1 cellular context compared by ENCODE assay signal in genomic region chr10:805635-806305, GRCh38.
TF ChIP-seq lines count a peak whose summit lies in the region.

No MANE protein-coding gene starts in this region.

TF ChIP-seq in H1, 55 proteins besides CTCF, POLR2A, EP300 and RAD21:
- TF ChIP-seq POLR2AphosphoS5 (IDR thresholded peaks at IDR 0.05; ENCODE audit: low read depth, low read length) (0 out of 2 replicates have a peak, but pooled peaks have one; percentile 9), HDAC6 (IDR thresholded peaks at IDR 0.05; ENCODE audit: low read depth, low read length) (no peak), SIRT6 (IDR thresholded peaks at IDR 0.05; ENCODE audit: low read length) (no peak), SP1 (IDR thresholded peaks at IDR 0.05; ENCODE audit: low read depth, low read length) (no peak)
